15 cellular contexts compared by ENCODE assay signal in genomic region chr1:64963466-64963865, GRCh38. TPM values are rescaled to one million over a fixed set of nuclear protein-coding genes. Genes with fewer than 3 reads are reported as not detected.
A peak's percentile ranks its signal among the peaks of the same experiment; 100 is the strongest.
DNase-seq lines count a peak whose midpoint lies in the region; ATAC-seq, FAIRE-seq and TF ChIP-seq lines count a peak whose summit lies in the region.
"Had no signal": no experiment of that assay in that cellular context is flagged by ENCODE, and none has a peak within 500 bp of the region (broad histone marks: within the 10 kb centered on the region; RNA-seq: fewer than 3 reads in every experiment).

No MANE protein-coding gene starts in this region.

- H3K79me2 ChIP-seq in endothelial cell of umbilical vein (ENCODE audit: control insufficient read depth, insufficient read depth, low read length) (peaks cover 77% of the 10 kb centered on the region), H9 (ENCODE audit: insufficient read depth, low read length) (peaks cover 2% of the 10 kb centered on the region; the same call in 1 of the 2 replicates)

- no peak overlapping the region for H4K91ac ChIP-seq in H9 (ENCODE audit: insufficient read length, low read depth, low read length)

- H4K8ac ChIP-seq in H9 (replicated peaks; ENCODE audit: insufficient read length, low read depth, low read length) = no peak overlapping the region

- no CpG with 5 or more reads among the region's 5 CpGs for WGBS in H9 (ENCODE audit: extremely low coverage, insufficient read length, low lambda C conversion rate)

- no peak overlapping the region for H4K5ac ChIP-seq in H9 (ENCODE audit: insufficient read length, low read depth, low read length)

- no peak for FAIRE-seq in endothelial cell of umbilical vein (lab: Jason Lieb, UNC)
- FAIRE-seq: astrocyte had no signal

- H3K4me1 Mint-ChIP-seq in CD8-positive, alpha-beta memory T cell = peaks cover 17 to 85% (median 79%) of the 10 kb centered on the region in 3 donors
- H3K4me1 Mint-ChIP-seq in T-cell (peaks cover 39 to 84% (median 84%) of the 10 kb centered on the region in 3 donors), H9 (peaks cover 27 to 29% of the 10 kb centered on the region in 2 experiments)

- H3K27ac ChIP-seq in A673 (ENCODE audit: low read depth, low read length, poor library complexity, severe bottlenecking) (peak overlapping the region; percentile 90), endothelial cell of umbilical vein (ENCODE audit: insufficient read depth, low read depth, low read length) (no peak overlapping the region), H9 (ENCODE audit: insufficient read length, low read depth, low read length) (no peak overlapping the region)
- no peak overlapping the region for H3K27ac ChIP-seq in CD8-positive, alpha-beta memory T cell (ENCODE audit: low read depth, low read length)
- H3K27ac ChIP-seq: esophagus squamous epithelium, suprapubic skin had no signal

- H3K27me3 ChIP-seq in A673 (replicated peaks; ENCODE audit: insufficient read depth, low read depth, low read length, poor library complexity) (no peaks in the 10 kb centered on the region), endothelial cell of umbilical vein (ENCODE audit: control insufficient read depth in 2 of 2, insufficient read depth in 2 of 2, low read length in 2 of 2) (no peaks in the 10 kb centered on the region), H9 (ENCODE audit: insufficient read depth, low read length) (peaks cover 2% of the 10 kb centered on the region; the same call in 1 of the 2 replicates)
- H3K27me3 ChIP-seq in CD8-positive, alpha-beta memory T cell (ENCODE audit: insufficient read depth, low read length, poor library complexity, severe bottlenecking) = no peaks in the 10 kb centered on the region
- H3K27me3 ChIP-seq: esophagus squamous epithelium, MG63, suprapubic skin had no signal

- H3K56ac ChIP-seq in H9 (ENCODE audit: insufficient read length, low read depth, low read length) = no peak overlapping the region

- DNase-seq in A673 (ENCODE audit: low spot score) (no peak), T-cell (no peak), endothelial cell of umbilical vein (ENCODE audit: low read depth, low spot score) (no peak), H9 (no peak), retina (no peak), UCSD-AML1 (lab: John Stamatoyannopoulos, UW; ENCODE audit: unreplicated experiment) (no peak)
- DNase-seq in CD8-positive, alpha-beta memory T cell = no peak
- DNase-seq: esophagus squamous epithelium, MG63, mucosa of descending colon, NCI-H2107, T-helper 9 cell had no signal

- H3K4me3 Mint-ChIP-seq in CD8-positive, alpha-beta memory T cell = peak overlapping the region; percentile 86 to 98 (median 92)
- H3K4me3 Mint-ChIP-seq in T-cell = peak overlapping the region; percentile 95 to 96 (median 95)
- no peak overlapping the region for H3K4me3 Mint-ChIP-seq in H9

- H3K23ac ChIP-seq in H9 (ENCODE audit: insufficient read length, low read depth, low read length) = no peak overlapping the region

- H3K18ac ChIP-seq in H9 (ENCODE audit: insufficient read length, low read depth, low read length) = no peak overlapping the region

- H3K9me1 ChIP-seq in endothelial cell of umbilical vein (replicated peaks; ENCODE audit: control insufficient read depth, extremely low read depth, insufficient read depth, low read length) = no peaks in the 10 kb centered on the region

- H3K14ac ChIP-seq in H9 (ENCODE audit: insufficient read depth, low read length) = no peak overlapping the region

- H3K4me1 ChIP-seq in A673 (ENCODE audit: insufficient read depth, low read length, poor library complexity, severe bottlenecking) (peaks cover 66% of the 10 kb centered on the region), endothelial cell of umbilical vein (ENCODE audit: control insufficient read depth, extremely low read depth, insufficient read depth, low read length) (peaks cover 34% of the 10 kb centered on the region), H9 (ENCODE audit: insufficient read depth, low read length) (peaks cover 5% of the 10 kb centered on the region; the same call in 1 of the 2 replicates)
- H3K4me1 ChIP-seq in CD8-positive, alpha-beta memory T cell (ENCODE audit: insufficient read depth, low read length) = peaks cover 77% of the 10 kb centered on the region

- no peaks in the 10 kb centered on the region for H3K9me3 Mint-ChIP-seq in CD8-positive, alpha-beta memory T cell
- H3K9me3 Mint-ChIP-seq in T-cell = no peaks in the 10 kb centered on the region
- H3K9me3 Mint-ChIP-seq in H9 = no peaks in the 10 kb centered on the region

- no peak overlapping the region for H2BK15ac ChIP-seq in H9 (ENCODE audit: low read depth, low read length)

- no peak overlapping the region for H2AFZ ChIP-seq in endothelial cell of umbilical vein (ENCODE audit: low read depth, low read length)
- no peak overlapping the region for H2AFZ ChIP-seq in H9 (ENCODE audit: low read length)

- ATAC-seq in T-cell (replicated peaks in 1 of 4) = no peak
- no peak for ATAC-seq in HG03196 (IDR thresholded peaks at IDR 0.05; ENCODE audit: unreplicated experiment)
- ATAC-seq: mucosa of descending colon had no signal

- peaks cover 8% of the 10 kb centered on the region for H3K23me2 ChIP-seq in H9 (ENCODE audit: insufficient read length, low read depth, low read length, poor library complexity, severe bottlenecking)

- H3K9ac ChIP-seq in endothelial cell of umbilical vein (replicated peaks; ENCODE audit: extremely low read depth, insufficient read depth, low read length) (no peak overlapping the region), H9 (ENCODE audit: extremely low read depth, insufficient read length, low read length) (no peak overlapping the region)

- no peak overlapping the region for H3K4ac ChIP-seq in H9 (ENCODE audit: low read depth, low read length)

- H3T11ph ChIP-seq in H9 (ENCODE audit: low read length) = no peak overlapping the region

- H3K36me3 Mint-ChIP-seq in CD8-positive, alpha-beta memory T cell = peaks cover 0 to 18% (median 5%) of the 10 kb centered on the region in 3 donors
- H3K36me3 Mint-ChIP-seq in T-cell (peaks cover 4% of the 10 kb centered on the region), H9 (ENCODE audit: insufficient read depth in 1 of 3, low read depth in 3 of 3) (peaks cover 0 to 2% (median 0%) of the 10 kb centered on the region in 3 experiments; a peak in 1 of 7 replicates)

- TF ChIP-seq POLR2A in endothelial cell of umbilical vein (IDR thresholded peaks at IDR 0.05; ENCODE audit: low read depth, low read length) = no peak

- BruUV-seq in A673 (replicated peaks; lab: Mats Ljungman, UMichigan) = no TSS peak
- BruUV-seq in endothelial cell of umbilical vein (replicated peaks; lab: Mats Ljungman, UMichigan) = no TSS peak

- H3K4me3 ChIP-seq in A673 (ENCODE audit: low read depth, low read length, poor library complexity, severe bottlenecking) (peak overlapping the region; percentile 83), endothelial cell of umbilical vein (replicated peaks in 1 of 3; ENCODE audit: insufficient read depth in 1 of 3, low read depth in 1 of 3, low read length in 3 of 3) (no peak overlapping the region)
- no peak overlapping the region for H3K4me3 ChIP-seq in CD8-positive, alpha-beta memory T cell (ENCODE audit: low read length)
- H3K4me3 ChIP-seq: esophagus squamous epithelium, MG63, mucosa of descending colon, suprapubic skin had no signal

- CTCF ChIA-PET in A673 (lab: Charles Lee) = no interaction called here
- CTCF ChIA-PET in CD8-positive, alpha-beta memory T cell (lab: Charles Lee) = no interaction called here
- CTCF ChIA-PET in T-cell (lab: Charles Lee) = interaction anchor here in 1 of 2 donors (0.7 kb wide), 1 partner anchor 40 kb away, joined by 3 read pairs; no protein-coding TSS in a partner anchor
- CTCF ChIA-PET in endothelial cell of umbilical vein (lab: Charles Lee) = interaction anchor here (2.2 kb wide), 1 partner anchor 14 kb away, joined by 7 read pairs; no protein-coding TSS in a partner anchor

- no peaks in the 10 kb centered on the region for H3K79me1 ChIP-seq in H9 (ENCODE audit: insufficient read depth, low read depth, low read length, poor library complexity, severe bottlenecking)

- H2BK12ac ChIP-seq in H9 (ENCODE audit: insufficient read length, low read depth, low read length) = no peak overlapping the region

- H3K27me3 Mint-ChIP-seq in CD8-positive, alpha-beta memory T cell = no peaks in the 10 kb centered on the region
- no peaks in the 10 kb centered on the region for H3K27me3 Mint-ChIP-seq in T-cell
- peaks cover 37% of the 10 kb centered on the region for H3K27me3 Mint-ChIP-seq in H9 (ENCODE audit: low read depth)

- dilution Hi-C loops in endothelial cell of umbilical vein (cut with MboI; ENCODE audit: extremely low pct_ligation_motif_present, low sequenced_read_pairs) = no loop called here

- H3K36me3 ChIP-seq in A673 (ENCODE audit: insufficient read depth, low read length, poor library complexity, severe bottlenecking) (peaks cover 6% of the 10 kb centered on the region), endothelial cell of umbilical vein (ENCODE audit: control insufficient read depth in 2 of 2, extremely low read depth in 1 of 2, insufficient read depth in 2 of 2, low read length in 2 of 2) (no peaks in the 10 kb centered on the region)
- H3K36me3 ChIP-seq in CD8-positive, alpha-beta memory T cell (ENCODE audit: insufficient read depth, low read length) = no peaks in the 10 kb centered on the region
- H3K36me3 ChIP-seq: esophagus squamous epithelium, MG63, suprapubic skin had no signal

- POLR2A ChIA-PET in A673 (lab: Charles Lee; ENCODE audit: low non-redundant PET) (no interaction called here), T-cell (lab: Charles Lee) (interaction anchor here in 1 of 2 donors (1.0 to 1.7 kb wide), 2 partner anchors 14 to 86 kb away, joined by 4 read pairs; no protein-coding TSS in a partner anchor), endothelial cell of umbilical vein (lab: Charles Lee) (no interaction called here)
- POLR2A ChIA-PET in CD8-positive, alpha-beta memory T cell (lab: Charles Lee) = no interaction called here

- no peak overlapping the region for H2BK20ac ChIP-seq in H9 (ENCODE audit: low read depth, low read length, poor library complexity, severe bottlenecking)

- no peak overlapping the region for H2BK5ac ChIP-seq in H9 (ENCODE audit: insufficient read length, low read length)

- no peaks in the 10 kb centered on the region for H4K20me1 ChIP-seq in endothelial cell of umbilical vein (replicated peaks; ENCODE audit: control insufficient read depth, extremely low read depth, insufficient read depth, low read length)
- no peaks in the 10 kb centered on the region for H4K20me1 ChIP-seq in H9 (ENCODE audit: control insufficient read depth, insufficient read depth, insufficient read length)

- H2AK5ac ChIP-seq in H9 (ENCODE audit: insufficient read length, low read length) = no peak overlapping the region

- no peak overlapping the region for H2BK120ac ChIP-seq in H9 (ENCODE audit: low read depth, low read length, poor library complexity, severe bottlenecking)

- intact Hi-C loops in A673 (cut with micrococcal nuclease; ENCODE audit: unreplicated experiment) = loop anchor here (2.0 to 5.0 kb wide), 2 partner anchors 36 to 51 kb away; no protein-coding TSS in a partner anchor
- intact Hi-C loops in endothelial cell of umbilical vein (cut with micrococcal nuclease) = loop anchor here (2.0 to 10.0 kb wide), 2 partner anchors 127 to 699 kb away; no protein-coding TSS in a partner anchor

- peak overlapping the region; percentile 95 for H3K4me2 ChIP-seq in endothelial cell of umbilical vein (ENCODE audit: insufficient read depth, low read length)
- no peak overlapping the region for H3K4me2 ChIP-seq in H9 (ENCODE audit: insufficient read depth, insufficient read length, low read length)

- TF ChIP-seq CTCF in A673 (conservative IDR thresholded peaks at IDR 0.05; ENCODE audit: low read depth, low read length) = no peak
- no peak for TF ChIP-seq CTCF in endothelial cell of umbilical vein (IDR thresholded peaks at IDR 0.05; ENCODE audit: extremely low read depth in 1 of 2, insufficient read depth in 1 of 2, low read depth in 1 of 2, low read length in 2 of 2)
- no peak for TF ChIP-seq CTCF in H9 (conservative IDR thresholded peaks at IDR 0.05)

- peak overlapping the region; percentile 47 to 97 (median 88) for H3K27ac Mint-ChIP-seq in CD8-positive, alpha-beta memory T cell
- H3K27ac Mint-ChIP-seq in T-cell (peak overlapping the region; percentile 97), H9 (no peak overlapping the region)

- H3K9me3 ChIP-seq in A673 (ENCODE audit: low read depth, low read length, poor library complexity, severe bottlenecking) (no peaks in the 10 kb centered on the region), endothelial cell of umbilical vein (replicated peaks; ENCODE audit: control insufficient read depth, insufficient read depth, low read length) (no peaks in the 10 kb centered on the region), H9 (ENCODE audit: control insufficient read depth, low read depth, low read length) (no peaks in the 10 kb centered on the region)
- no peaks in the 10 kb centered on the region for H3K9me3 ChIP-seq in CD8-positive, alpha-beta memory T cell (ENCODE audit: low read length)
- H3K9me3 ChIP-seq: esophagus squamous epithelium, MG63, mucosa of descending colon, suprapubic skin had no signal

RNA-seq across cellular contexts. Expression of gene JAK1, which starts 2.9 kb away (rescaled TPM):
- total RNA-seq in A673 (2021) (318 and 339 TPM in 2 replicates), T-cell (100 to 1,000 TPM; 272 to 323 (median 288) TPM), endothelial cell of umbilical vein (152 and 177 TPM in 2 replicates), H9 (2021) (11.0 and 12.8 TPM in 2 replicates)
- total RNA-seq in CD8-positive, alpha-beta memory T cell = 100 to 1,000 TPM; 106 to 108 TPM
- polyA plus RNA-seq in CD8-positive, alpha-beta memory T cell = 300 TPM
- 60.1 and 68.8 TPM in 2 replicates for polyA plus RNA-seq in endothelial cell of umbilical vein
- 75.4 and 89.5 TPM in 2 replicates for polyA plus RNA-seq in endothelial cell of umbilical vein (2011; cell fraction: cytosol; rRNA removed)
- polyA plus RNA-seq in endothelial cell of umbilical vein (2011; cell fraction: nucleus; rRNA removed) = 149 and 163 TPM in 2 replicates
- 128 and 187 TPM in 2 replicates for polyA plus RNA-seq in endothelial cell of umbilical vein (2012)
- polyA minus RNA-seq in endothelial cell of umbilical vein = 180 and 216 TPM in 2 replicates
- 36.5 TPM for polyA minus RNA-seq in endothelial cell of umbilical vein (2011; cell fraction: cytosol; rRNA and poly(A)+ RNA removed)
- polyA minus RNA-seq in endothelial cell of umbilical vein (2011; cell fraction: nucleus; rRNA and poly(A)+ RNA removed) = 174 and 238 TPM in 2 replicates

Comparison
In these comparisons a context has a peak if more than half of its experiments do, and no peak if none do; other contexts are left out.
1. H3K27ac Mint-ChIP-seq: peak in CD8-positive, alpha-beta memory T cell (8 of 8) and T-cell (2 of 2); none in H9 (0 of 3).
2. H3K4me3 Mint-ChIP-seq: peak in CD8-positive, alpha-beta memory T cell (7 of 7) and T-cell (3 of 3); none in H9 (0 of 2).